In the genomic region with DNA sequence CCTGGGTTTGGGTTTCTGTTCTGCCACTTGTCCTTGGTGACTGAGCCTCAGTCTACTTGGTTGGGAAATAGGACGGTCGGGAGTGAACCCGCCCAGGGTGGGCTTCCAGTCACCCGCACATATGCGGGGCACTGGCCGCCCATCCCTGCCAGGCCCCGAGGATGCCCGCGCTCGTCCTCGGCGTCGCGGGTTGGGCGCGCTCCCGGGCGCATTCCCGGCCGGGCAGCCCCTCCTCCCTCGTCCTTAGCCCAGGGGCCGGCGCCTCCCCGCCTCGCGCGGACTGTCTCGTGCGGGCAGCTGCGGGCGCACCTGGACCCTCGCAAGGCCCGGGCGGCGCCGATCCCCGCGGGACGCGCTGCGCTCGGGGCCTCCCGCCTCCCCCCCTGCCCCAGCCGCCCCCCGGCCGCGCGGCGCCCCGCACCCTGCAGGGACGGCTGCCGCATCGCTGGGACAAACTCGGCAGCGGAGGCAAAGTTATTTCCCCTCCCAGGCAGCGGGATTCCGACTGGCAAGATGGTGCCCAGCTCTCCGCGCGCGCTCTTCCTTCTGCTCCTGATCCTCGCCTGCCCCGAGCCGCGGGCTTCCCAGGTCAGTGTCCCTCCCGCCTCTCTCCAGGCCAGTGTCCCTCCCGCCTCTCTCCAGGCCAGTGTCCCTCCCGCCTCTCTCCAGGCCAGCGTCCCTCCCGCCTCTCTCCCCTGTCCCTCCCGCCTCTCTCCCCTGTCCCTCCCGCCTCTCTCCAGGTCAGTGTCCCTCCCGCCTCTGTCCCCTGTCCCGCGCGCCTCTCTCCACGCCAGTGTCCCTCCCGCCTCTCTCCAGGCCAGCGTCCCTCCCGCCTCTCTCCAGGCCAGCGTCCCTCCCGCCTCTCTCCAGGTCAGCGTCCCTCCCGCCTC, we compare ENCODE assay signal across 8 cellular contexts. TPM values are rescaled to one million over a fixed set of nuclear protein-coding genes. Genes with fewer than 3 reads are reported as not detected.
A peak's percentile ranks its signal among the peaks of the same experiment; 100 is the strongest.
DNase-seq lines count a peak whose midpoint lies in the region; ATAC-seq, FAIRE-seq and TF ChIP-seq lines count a peak whose summit lies in the region.

A gene with protein sequence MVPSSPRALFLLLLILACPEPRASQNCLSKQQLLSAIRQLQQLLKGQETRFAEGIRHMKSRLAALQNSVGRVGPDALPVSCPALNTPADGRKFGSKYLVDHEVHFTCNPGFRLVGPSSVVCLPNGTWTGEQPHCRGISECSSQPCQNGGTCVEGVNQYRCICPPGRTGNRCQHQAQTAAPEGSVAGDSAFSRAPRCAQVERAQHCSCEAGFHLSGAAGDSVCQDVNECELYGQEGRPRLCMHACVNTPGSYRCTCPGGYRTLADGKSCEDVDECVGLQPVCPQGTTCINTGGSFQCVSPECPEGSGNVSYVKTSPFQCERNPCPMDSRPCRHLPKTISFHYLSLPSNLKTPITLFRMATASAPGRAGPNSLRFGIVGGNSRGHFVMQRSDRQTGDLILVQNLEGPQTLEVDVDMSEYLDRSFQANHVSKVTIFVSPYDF (plus strand): TSS at position 243 of the 890 bp plus-strand sequence. CDS start 271 bp downstream, at position 514.

- H3K4me3 ChIP-seq in iPS-11a (ENCODE audit: low read depth, low read length) (peak within 1 kb of the TSS; percentile 51), skin epidermis (peak within 1 kb of the TSS; percentile 17 to 63 (median 43))

- ATAC-seq in GM21528 (IDR thresholded peaks at IDR 0.05; ENCODE audit: low FRiP score, unreplicated experiment) (no peak), GM21515 (IDR thresholded peaks at IDR 0.05; ENCODE audit: unreplicated experiment) (no peak)

- peaks cover 27% of the 10 kb centered on the region for H3K27me3 Mint-ChIP-seq in activated T-helper 2 cell treated with anti-CD3 and anti-CD28 coated beads, Interferon-gamma antibody, Interleukin-2, Interleukin-4, amounts not matched to agents 10 μg/mL and 5 μg/mL and 100 μg/mL, durations not matched to agents 14 hours and 24 hours and 36 hours (ENCODE audit: low read depth)

- no peak within 1 kb of the TSS for H3K27ac Mint-ChIP-seq in activated T-helper 2 cell treated with anti-CD3 and anti-CD28 coated beads, Interferon-gamma antibody, Interleukin-2, Interleukin-4, amounts not matched to agents 10 μg/mL and 5 μg/mL and 100 μg/mL, durations not matched to agents 14 hours and 24 hours and 36 hours

- DNase-seq in AG08395 (ENCODE audit: low spot score): peak; percentile 50
- DNase-seq in H54 (ENCODE audit: insufficient read length, low spot score): no peak
- DNase-seq in activated T-helper 2 cell treated with anti-CD3 and anti-CD28 coated beads, Interferon-gamma antibody, Interleukin-2, Interleukin-4, amounts not matched to agents 10 μg/mL and 5 μg/mL and 100 μg/mL, durations not matched to agents 14 hours and 24 hours and 36 hours (ENCODE audit: low spot score): no peak
- DNase-seq in A172 (ENCODE audit: low spot score): no peak

- H3K9me3 Mint-ChIP-seq in activated T-helper 2 cell treated with anti-CD3 and anti-CD28 coated beads, Interferon-gamma antibody, Interleukin-2, Interleukin-4, amounts not matched to agents 10 μg/mL and 5 μg/mL and 100 μg/mL, durations not matched to agents 14 hours and 24 hours and 36 hours: no peaks in the 10 kb centered on the region

- H3K4me1 Mint-ChIP-seq in activated T-helper 2 cell treated with anti-CD3 and anti-CD28 coated beads, Interferon-gamma antibody, Interleukin-2, Interleukin-4, amounts not matched to agents 10 μg/mL and 5 μg/mL and 100 μg/mL, durations not matched to agents 14 hours and 24 hours and 36 hours (ENCODE audit: low read depth): peaks cover 3% of the 10 kb centered on the region

- intact Hi-C loops in activated T-helper 2 cell treated with anti-CD3 and anti-CD28 coated beads, Interferon-gamma antibody, Interleukin-2, Interleukin-4, amounts not matched to agents 10 μg/mL and 5 μg/mL and 100 μg/mL, durations not matched to agents 14 hours and 24 hours and 36 hours (cut with micrococcal nuclease): no loop called here

- peak; percentile 23; the same call in 1 of the 2 replicates for TF ChIP-seq POLR2A in H54 (IDR thresholded peaks at IDR 0.05; ENCODE audit: low read depth, low read length)

- H3K36me3 Mint-ChIP-seq in activated T-helper 2 cell treated with anti-CD3 and anti-CD28 coated beads, Interferon-gamma antibody, Interleukin-2, Interleukin-4, amounts not matched to agents 10 μg/mL and 5 μg/mL and 100 μg/mL, durations not matched to agents 14 hours and 24 hours and 36 hours (ENCODE audit: low read depth): no peaks in the 10 kb centered on the region

- no peak for FAIRE-seq in H54 (lab: Jason Lieb, UNC)

- peak within 1 kb of the TSS in 16 of 21 experiments; percentile 1 to 77 (median 54) for H3K27ac ChIP-seq in skin epidermis

- peak within 1 kb of the TSS; percentile 74 for H3K4me3 Mint-ChIP-seq in activated T-helper 2 cell treated with anti-CD3 and anti-CD28 coated beads, Interferon-gamma antibody, Interleukin-2, Interleukin-4, amounts not matched to agents 10 μg/mL and 5 μg/mL and 100 μg/mL, durations not matched to agents 14 hours and 24 hours and 36 hours (ENCODE audit: low read depth)

RNA-seq across cellular contexts. Expression of the gene that starts here (rescaled TPM):
- 16.7 and 17.0 TPM in 2 replicates for total RNA-seq in activated T-helper 2 cell treated with anti-CD3 and anti-CD28 coated beads, Interferon-gamma antibody, Interleukin-2, Interleukin-4, amounts not matched to agents 10 μg/mL and 5 μg/mL and 100 μg/mL, durations not matched to agents 14 hours and 24 hours and 36 hours
- 1.5 and 2.9 TPM in 2 replicates for total RNA-seq in A172 (2014; rRNA removed; shearing (Covaris generic))
